Comparison of ENCODE assay signal across 10 cellular contexts in the genomic region with DNA sequence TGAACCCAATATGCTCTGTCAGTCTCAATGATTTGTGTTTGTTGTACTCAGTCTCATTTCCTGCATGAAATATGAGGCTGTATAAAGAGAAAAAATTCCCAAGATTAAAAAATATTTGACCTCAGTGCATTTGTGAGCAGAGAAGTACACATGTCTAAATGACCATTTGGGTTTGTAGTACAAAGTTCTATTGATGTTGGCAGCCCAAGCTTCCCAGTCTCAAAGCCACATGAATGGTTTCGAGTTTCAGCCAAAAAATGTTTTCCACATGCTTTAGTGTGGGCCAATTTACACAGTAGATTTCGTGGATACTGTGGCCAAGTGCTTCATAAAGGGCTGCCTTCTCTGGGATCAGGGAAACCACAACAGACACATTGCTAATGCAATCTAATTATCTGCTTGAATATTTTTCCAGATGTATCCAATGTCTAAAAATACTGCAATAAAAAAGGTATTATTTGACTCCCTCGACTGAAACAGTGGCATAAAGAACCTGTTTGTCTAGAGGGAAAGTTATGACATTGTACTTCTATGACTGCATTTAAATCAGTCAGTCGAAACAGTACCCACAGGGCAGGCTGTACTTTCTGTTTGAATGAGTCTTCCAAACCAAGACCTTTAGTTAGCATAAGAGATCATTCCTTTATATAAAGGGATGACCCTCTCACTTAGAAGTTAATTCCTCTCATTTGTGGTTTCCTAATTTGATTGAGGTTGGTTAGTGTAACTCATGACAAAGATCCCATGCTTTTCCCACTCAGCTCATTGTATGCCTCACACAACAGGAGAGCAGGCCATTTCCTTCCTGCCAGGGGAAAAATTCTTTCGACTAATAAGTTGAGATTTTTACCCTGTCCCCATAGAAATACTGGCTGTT.
A peak's percentile ranks its signal among the peaks of the same experiment; 100 is the strongest.
DNase-seq lines count a peak whose midpoint lies in the region; ATAC-seq and TF ChIP-seq lines count a peak whose summit lies in the region.
"Had no signal": no experiment of that assay in that cellular context is flagged by ENCODE, and none has a peak within 500 bp of the region (broad histone marks: within the 10 kb centered on the region; RNA-seq: fewer than 3 reads in every experiment).

No MANE protein-coding gene starts in this region.

- TF ChIP-seq CTCF in right lobe of liver (IDR thresholded peaks at IDR 0.05) (no peak), vagina (IDR thresholded peaks at IDR 0.05) (no peak)

- DNase-seq in DMS 273 (lab: John Stamatoyannopoulos, UW; ENCODE audit: unreplicated experiment) (peak; percentile 20), DMS 273 treated with DMSO at 0.1 percent for 48 hours (lab: John Stamatoyannopoulos, UW) (no peak), caudate nucleus (lab: John Stamatoyannopoulos, UW) (peak in 1 of 61 donors; percentile 7), right lobe of liver (peak in 1 of 3 donors; percentile 73), vagina (ENCODE audit: extremely low spot score in 2 of 2) (no peak), GF-D8 (lab: John Stamatoyannopoulos, UW) (no peak)
- DNase-seq: activated CD4-positive, alpha-beta T cell treated with anti-CD3 and anti-CD28 coated beads for 1 hour had no signal

- H3K27me3 ChIP-seq in right lobe of liver (no peaks in the 10 kb centered on the region), vagina (no peaks in the 10 kb centered on the region)

- H3K9me3 ChIP-seq in right lobe of liver (no peaks in the 10 kb centered on the region), vagina (no peaks in the 10 kb centered on the region)

- no peak overlapping the region for H3K4me3 ChIP-seq in right lobe of liver
- H3K4me3 ChIP-seq in vagina: no peak overlapping the region

- WGBS in right lobe of liver (ENCODE audit: insufficient coverage, low coverage, low lambda C conversion rate, missing lambda C conversion rate): 19% methylated on average over 5 of the region's 5 CpGs

- intact Hi-C loops in right lobe of liver (cut with DNase I) (no loop called here), vagina (cut with DNase I) (no loop called here)

- no peak for TF ChIP-seq POLR2A in right lobe of liver (IDR thresholded peaks at IDR 0.05)
- no peak for TF ChIP-seq POLR2A in vagina (IDR thresholded peaks at IDR 0.05)

- H3K36me3 ChIP-seq in right lobe of liver (no peaks in the 10 kb centered on the region), vagina (no peaks in the 10 kb centered on the region)

- H3K27ac ChIP-seq in caudate nucleus (ENCODE audit: low read depth, low read length) (peak overlapping the region; percentile 79), right lobe of liver (peak overlapping the region; percentile 31 to 88 (median 74)), vagina (peak overlapping the region; percentile 12)
- H3K27ac ChIP-seq: 22Rv1 had no signal

- H3K4me1 ChIP-seq in right lobe of liver (peaks cover 0 to 23% (median 9%) of the 10 kb centered on the region in 4 donors), vagina (peaks cover 32% of the 10 kb centered on the region)

- ATAC-seq in right lobe of liver: peak; percentile 91 to 94 (median 92)
- no peak for ATAC-seq in GM19397 (IDR thresholded peaks at IDR 0.05; ENCODE audit: unreplicated experiment)
- no peak for ATAC-seq in GM21723 (IDR thresholded peaks at IDR 0.05; ENCODE audit: unreplicated experiment)

Comparison
In these comparisons a context has a peak if more than half of its experiments do, and no peak if none do; other contexts are left out.
1. H3K27ac ChIP-seq: peak in every context shown above with its lines; median percentile 79 in caudate nucleus; 74 in right lobe of liver; 12 in vagina.
2. ATAC-seq: peak in right lobe of liver (4 of 4); none in GM19397 (single experiment) and GM21723 (single experiment).